17 cellular contexts compared by ENCODE assay signal in genomic region chr6:1544000-1544399, GRCh38.
DNase-seq lines count a peak whose midpoint lies in the region; ATAC-seq and TF ChIP-seq lines count a peak whose summit lies in the region.
"Had no signal": no experiment of that assay in that cellular context is flagged by ENCODE, and none has a peak within 500 bp of the region (broad histone marks: within the 10 kb centered on the region; RNA-seq: fewer than 3 reads in every experiment).

No MANE protein-coding gene starts in this region.

- H3K27ac Mint-ChIP-seq in activated CD8-positive, alpha-beta T cell treated with anti-CD3 and anti-CD28 coated beads, Interleukin-2, amount 10 ng/mL, durations not matched to agents 7 days and 5 days, result peak overlapping the region; percentile 13
- H3K27ac Mint-ChIP-seq in activated CD8-positive, alpha-beta T cell treated with anti-CD3 and anti-CD28 coated beads for 36 hours, result no peak overlapping the region
- H3K27ac Mint-ChIP-seq: B cell; CD4-positive, alpha-beta T cell; CD8-positive, alpha-beta T cell had no signal

- H3K79me1 ChIP-seq in neuronal stem cell (ENCODE audit: low read depth, low read length), result no peaks in the 10 kb centered on the region

- H3K9me3 ChIP-seq in HEK293 (ENCODE audit: control insufficient read depth, insufficient read depth, low read depth, low read length), result no peaks in the 10 kb centered on the region
- peaks cover 0 to 2% of the 10 kb centered on the region in 2 donors for H3K9me3 ChIP-seq in neuronal stem cell (replicated peaks in 1 of 2; ENCODE audit: control insufficient read depth in 2 of 2, insufficient read depth in 1 of 2, low read depth in 1 of 2, low read length in 2 of 2)
- H3K9me3 ChIP-seq in right cardiac atrium (ENCODE audit: control insufficient read depth, low read length), result no peaks in the 10 kb centered on the region
- H3K9me3 ChIP-seq: A549, Caco-2 had no signal

- no peak overlapping the region for H2BK5ac ChIP-seq in neuronal stem cell (ENCODE audit: low read length)

- no peak for DNase-seq in activated CD8-positive, alpha-beta T cell treated with anti-CD3 and anti-CD28 coated beads, Interleukin-2, amount 10 ng/mL, durations not matched to agents 7 days and 5 days
- no peak for DNase-seq in activated CD8-positive, alpha-beta T cell treated with anti-CD3 and anti-CD28 coated beads for 36 hours
- no peak for DNase-seq in neuronal stem cell (ENCODE audit: low spot score)
- no peak for DNase-seq in right cardiac atrium
- DNase-seq: AML-193; Caco-2; Calu3; CD4-positive, alpha-beta T cell; CD8-positive, alpha-beta T cell; DMS79 treated with DMSO at 0.1 percent for 48 hours; GF-D8 had no signal

- no peak overlapping the region for H2AFZ ChIP-seq in neuronal stem cell (ENCODE audit: low read length)

- H3K27me3 ChIP-seq in neuronal stem cell (ENCODE audit: control insufficient read depth in 3 of 3, insufficient read depth in 3 of 3, low read depth in 1 of 3, low read length in 3 of 3) (no peaks in the 10 kb centered on the region), right cardiac atrium (ENCODE audit: control insufficient read depth, insufficient read depth) (no peaks in the 10 kb centered on the region)
- H3K27me3 ChIP-seq: BLaER1 treated with 17β-estradiol and CSF1 and Interleukin-3, amounts not matched to agents 10 nM and 100 nM had no signal

- WGBS in neuronal stem cell (ENCODE audit: extremely low coverage in 2 of 2, insufficient read length in 2 of 2, insufficient replicate concordance in 1 of 2), 2 donors, result 100% methylated on average over 1 of the region's 3 CpGs; no CpG with 5 or more reads in 1 of the 2 donors
- 93% methylated on average over 3 of the region's 3 CpGs for whole genome bisulfite sequencing in right cardiac atrium

- H3K27me3 Mint-ChIP-seq in activated CD8-positive, alpha-beta T cell treated with anti-CD3 and anti-CD28 coated beads, Interleukin-2, amount 10 ng/mL, durations not matched to agents 7 days and 5 days (ENCODE audit: low read depth), result peaks cover 2% of the 10 kb centered on the region
- no peaks in the 10 kb centered on the region for H3K27me3 Mint-ChIP-seq in activated CD8-positive, alpha-beta T cell treated with anti-CD3 and anti-CD28 coated beads for 36 hours
- H3K27me3 Mint-ChIP-seq: CD4-positive, alpha-beta T cell had no signal

- POLR2A ChIA-PET in activated CD8-positive, alpha-beta T cell treated with anti-CD3 and anti-CD28 coated beads, Interleukin-2, amount 10 ng/mL, durations not matched to agents 7 days and 5 days (lab: Charles Lee), result no interaction called here
- POLR2A ChIA-PET in activated CD8-positive, alpha-beta T cell treated with anti-CD3 and anti-CD28 coated beads for 36 hours (lab: Charles Lee), result no interaction called here
- POLR2A ChIA-PET in HEK293 (lab: Yijun Ruan, JAX), result no interaction called here

- H3K4me1 ChIP-seq in HEK293 (ENCODE audit: control insufficient read depth, insufficient read depth, low read length) (no peaks in the 10 kb centered on the region), neuronal stem cell (ENCODE audit: control insufficient read depth in 2 of 2, insufficient read depth in 1 of 2, low read depth in 1 of 2, low read length in 2 of 2) (no peaks in the 10 kb centered on the region), right cardiac atrium (ENCODE audit: control insufficient read depth, insufficient read depth, low read length) (no peaks in the 10 kb centered on the region)
- H3K4me1 ChIP-seq: A549; BLaER1 treated with 17β-estradiol and CSF1 and Interleukin-3, amounts not matched to agents 10 nM and 100 nM; Caco-2 had no signal

- H3K18ac ChIP-seq in neuronal stem cell (ENCODE audit: low read length), result no peak overlapping the region

- H3K36me3 Mint-ChIP-seq in activated CD8-positive, alpha-beta T cell treated with anti-CD3 and anti-CD28 coated beads, Interleukin-2, amount 10 ng/mL, durations not matched to agents 7 days and 5 days (ENCODE audit: low read depth), result no peaks in the 10 kb centered on the region
- H3K36me3 Mint-ChIP-seq in activated CD8-positive, alpha-beta T cell treated with anti-CD3 and anti-CD28 coated beads for 36 hours (ENCODE audit: low read depth), result no peaks in the 10 kb centered on the region
- H3K36me3 Mint-ChIP-seq: CD8-positive, alpha-beta T cell had no signal

- H3K27ac ChIP-seq in HEK293 (ENCODE audit: extremely low read depth, low read depth, low read length) (no peak overlapping the region), neuronal stem cell (replicated peaks; ENCODE audit: low read length) (no peak overlapping the region), right cardiac atrium (ENCODE audit: low read length) (no peak overlapping the region)
- H3K27ac ChIP-seq: 22Rv1; A549; BLaER1 treated with 17β-estradiol and CSF1 and Interleukin-3, amounts not matched to agents 10 nM and 100 nM; C4-2B had no signal

- CTCF ChIA-PET in activated CD8-positive, alpha-beta T cell treated with anti-CD3 and anti-CD28 coated beads, Interleukin-2, amount 10 ng/mL, durations not matched to agents 7 days and 5 days (lab: Charles Lee), result no interaction called here
- CTCF ChIA-PET in activated CD8-positive, alpha-beta T cell treated with anti-CD3 and anti-CD28 coated beads for 36 hours (lab: Charles Lee), result no interaction called here
- CTCF ChIA-PET in HEK293 (lab: Yijun Ruan, JAX), result interaction anchor here (1.1 kb wide), 1 partner anchor 17 kb away, joined by 3 read pairs; no protein-coding TSS in a partner anchor

- H2BK12ac ChIP-seq in neuronal stem cell (ENCODE audit: low read length), result no peak overlapping the region

- no peaks in the 10 kb centered on the region for H3K9me3 Mint-ChIP-seq in activated CD8-positive, alpha-beta T cell treated with anti-CD3 and anti-CD28 coated beads, Interleukin-2, amount 10 ng/mL, durations not matched to agents 7 days and 5 days (ENCODE audit: insufficient read depth)
- no peaks in the 10 kb centered on the region for H3K9me3 Mint-ChIP-seq in activated CD8-positive, alpha-beta T cell treated with anti-CD3 and anti-CD28 coated beads for 36 hours

- H3K4ac ChIP-seq in neuronal stem cell (ENCODE audit: low read length), result no peak overlapping the region

- no peak overlapping the region for H2AK5ac ChIP-seq in neuronal stem cell (ENCODE audit: low read depth, low read length)

- H3K4me3 ChIP-seq in HEK293 (ENCODE audit: low read depth, low read length) (no peak overlapping the region), neuronal stem cell (ENCODE audit: low read length in 2 of 2) (no peak overlapping the region), right cardiac atrium (ENCODE audit: low read length) (no peak overlapping the region)
- H3K4me3 ChIP-seq: A549; BLaER1 treated with 17β-estradiol and CSF1 and Interleukin-3, amounts not matched to agents 10 nM and 100 nM had no signal

- H3K36me3 ChIP-seq in HEK293 (ENCODE audit: control insufficient read depth in 2 of 2, insufficient read depth in 1 of 2, low read length in 2 of 2) (no peaks in the 10 kb centered on the region), neuronal stem cell (replicated peaks in 1 of 2; ENCODE audit: control insufficient read depth in 2 of 2, insufficient read depth in 2 of 2, low read length in 2 of 2) (no peaks in the 10 kb centered on the region)

- no peak overlapping the region for H3K4me2 ChIP-seq in neuronal stem cell (ENCODE audit: insufficient read depth, low read length, poor library complexity, severe bottlenecking)
- H3K4me2 ChIP-seq: A549; BLaER1 treated with 17β-estradiol and CSF1 and Interleukin-3, amounts not matched to agents 10 nM and 100 nM had no signal

- peak overlapping the region; percentile 1 for H4K8ac ChIP-seq in neuronal stem cell (ENCODE audit: low read depth, low read length)

- no peak overlapping the region for H3K9ac ChIP-seq in neuronal stem cell (ENCODE audit: low read depth, low read length, poor library complexity)
- H3K9ac ChIP-seq: BLaER1 treated with 17β-estradiol and CSF1 and Interleukin-3, amounts not matched to agents 10 nM and 100 nM had no signal

- no peak overlapping the region for H3K14ac ChIP-seq in neuronal stem cell (ENCODE audit: low read length)

- no peak overlapping the region for H3K4me3 Mint-ChIP-seq in activated CD8-positive, alpha-beta T cell treated with anti-CD3 and anti-CD28 coated beads, Interleukin-2, amount 10 ng/mL, durations not matched to agents 7 days and 5 days
- no peak overlapping the region for H3K4me3 Mint-ChIP-seq in activated CD8-positive, alpha-beta T cell treated with anti-CD3 and anti-CD28 coated beads for 36 hours
- H3K4me3 Mint-ChIP-seq: B cell; CD4-positive, alpha-beta T cell; CD8-positive, alpha-beta T cell had no signal

- intact Hi-C loops in activated CD8-positive, alpha-beta T cell treated with anti-CD3 and anti-CD28 coated beads for 36 hours (cut with micrococcal nuclease), result no loop called here
- intact Hi-C loops in right cardiac atrium (cut with DNase I), result no loop called here

- H3K4me1 Mint-ChIP-seq in activated CD8-positive, alpha-beta T cell treated with anti-CD3 and anti-CD28 coated beads, Interleukin-2, amount 10 ng/mL, durations not matched to agents 7 days and 5 days (ENCODE audit: low read depth), result no peaks in the 10 kb centered on the region
- H3K4me1 Mint-ChIP-seq in activated CD8-positive, alpha-beta T cell treated with anti-CD3 and anti-CD28 coated beads for 36 hours (ENCODE audit: low read depth), result no peaks in the 10 kb centered on the region
- H3K4me1 Mint-ChIP-seq: B cell had no signal

- no peak overlapping the region for H2BK120ac ChIP-seq in neuronal stem cell (ENCODE audit: low read depth, low read length)

- no peak overlapping the region for H2BK15ac ChIP-seq in neuronal stem cell (ENCODE audit: low read length)

- H4K91ac ChIP-seq in neuronal stem cell (ENCODE audit: low read depth, low read length, poor library complexity), result no peak overlapping the region

- ATAC-seq in activated CD8-positive, alpha-beta T cell treated with anti-CD3 and anti-CD28 coated beads, Interleukin-2, amount 10 ng/mL, durations not matched to agents 7 days and 5 days, result no peak
- ATAC-seq in activated CD8-positive, alpha-beta T cell treated with anti-CD3 and anti-CD28 coated beads for 36 hours, result no peak
- ATAC-seq in right cardiac atrium, result no peak
- ATAC-seq: A549; CD8-positive, alpha-beta T cell had no signal

- TF ChIP-seq CTCF in activated CD8-positive, alpha-beta T cell treated with anti-CD3 and anti-CD28 coated beads for 36 hours (IDR thresholded peaks at IDR 0.05), result no peak
- no peak for TF ChIP-seq CTCF in HEK293 (tag by site-specific recombination; IDR thresholded peaks at IDR 0.05)

- no peak overlapping the region for H3K23ac ChIP-seq in neuronal stem cell (ENCODE audit: low read depth, low read length, poor library complexity)

TF ChIP-seq in HEK293, 187 proteins besides CTCF, POLR2A, EP300 and RAD21 (continues in another document):
- TF ChIP-seq ZNF404 (tag by site-specific recombination; IDR thresholded peaks at IDR 0.05) (no peak), ZNF529 (tag by site-specific recombination; IDR thresholded peaks at IDR 0.05; ENCODE audit: insufficient replicate concordance) (no peak), ZNF266 (tag by site-specific recombination; IDR thresholded peaks at IDR 0.05; ENCODE audit: low read depth) (no peak), ZEB2 (tag by site-specific recombination; IDR thresholded peaks at IDR 0.05) (no peak), ZNF707 (tag by site-specific recombination; IDR thresholded peaks at IDR 0.05) (no peak), ZBTB21 (tag by site-specific recombination; IDR thresholded peaks at IDR 0.05) (no peak)
